ENCODE assay signal across 1 cellular context in the genomic region with DNA sequence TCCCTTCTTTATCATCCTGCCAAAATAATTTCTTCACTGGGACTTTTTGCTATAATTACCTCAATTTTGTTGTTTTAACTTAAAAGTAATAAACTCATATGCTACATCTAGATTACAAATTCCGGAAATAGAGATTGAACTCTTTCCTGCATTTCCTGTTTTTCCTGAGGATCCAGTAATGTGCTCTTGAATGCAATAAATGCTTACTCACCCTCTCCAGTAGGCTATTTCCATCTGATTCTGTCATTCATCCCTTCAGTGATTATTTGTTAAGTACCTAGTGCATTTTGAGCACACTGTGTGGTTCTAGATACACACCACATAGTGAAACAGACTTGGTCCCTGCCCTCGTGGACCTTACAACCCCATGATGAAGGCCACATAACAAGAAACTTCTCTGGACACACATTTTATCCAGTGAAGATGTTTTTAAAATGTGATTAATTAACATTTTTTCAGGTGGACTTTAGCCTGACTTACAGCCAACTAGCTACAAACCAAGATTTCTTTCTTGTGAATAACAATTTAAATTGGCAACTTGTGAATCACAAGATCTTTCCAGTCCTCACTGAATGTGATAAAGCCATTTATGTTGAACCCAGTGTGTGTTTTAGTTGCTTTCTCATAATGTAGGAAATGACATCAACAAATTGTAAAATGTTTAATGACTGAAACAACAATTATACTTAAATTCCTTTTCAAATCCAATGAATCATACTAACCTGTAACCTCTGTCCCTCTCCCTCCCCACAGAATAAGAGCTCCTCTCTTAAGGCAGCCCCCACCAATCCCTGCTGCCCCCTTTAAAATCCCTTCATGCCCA.
TF ChIP-seq lines count a peak whose summit lies in the region.

No MANE protein-coding gene starts in this region.

TF ChIP-seq in SK-N-SH treated with all-trans-retinoic acid at 6 μM for 48 hours, 23 proteins besides CTCF, POLR2A, EP300 and RAD21 (continued from another document):
- TF ChIP-seq, protein P1, sequence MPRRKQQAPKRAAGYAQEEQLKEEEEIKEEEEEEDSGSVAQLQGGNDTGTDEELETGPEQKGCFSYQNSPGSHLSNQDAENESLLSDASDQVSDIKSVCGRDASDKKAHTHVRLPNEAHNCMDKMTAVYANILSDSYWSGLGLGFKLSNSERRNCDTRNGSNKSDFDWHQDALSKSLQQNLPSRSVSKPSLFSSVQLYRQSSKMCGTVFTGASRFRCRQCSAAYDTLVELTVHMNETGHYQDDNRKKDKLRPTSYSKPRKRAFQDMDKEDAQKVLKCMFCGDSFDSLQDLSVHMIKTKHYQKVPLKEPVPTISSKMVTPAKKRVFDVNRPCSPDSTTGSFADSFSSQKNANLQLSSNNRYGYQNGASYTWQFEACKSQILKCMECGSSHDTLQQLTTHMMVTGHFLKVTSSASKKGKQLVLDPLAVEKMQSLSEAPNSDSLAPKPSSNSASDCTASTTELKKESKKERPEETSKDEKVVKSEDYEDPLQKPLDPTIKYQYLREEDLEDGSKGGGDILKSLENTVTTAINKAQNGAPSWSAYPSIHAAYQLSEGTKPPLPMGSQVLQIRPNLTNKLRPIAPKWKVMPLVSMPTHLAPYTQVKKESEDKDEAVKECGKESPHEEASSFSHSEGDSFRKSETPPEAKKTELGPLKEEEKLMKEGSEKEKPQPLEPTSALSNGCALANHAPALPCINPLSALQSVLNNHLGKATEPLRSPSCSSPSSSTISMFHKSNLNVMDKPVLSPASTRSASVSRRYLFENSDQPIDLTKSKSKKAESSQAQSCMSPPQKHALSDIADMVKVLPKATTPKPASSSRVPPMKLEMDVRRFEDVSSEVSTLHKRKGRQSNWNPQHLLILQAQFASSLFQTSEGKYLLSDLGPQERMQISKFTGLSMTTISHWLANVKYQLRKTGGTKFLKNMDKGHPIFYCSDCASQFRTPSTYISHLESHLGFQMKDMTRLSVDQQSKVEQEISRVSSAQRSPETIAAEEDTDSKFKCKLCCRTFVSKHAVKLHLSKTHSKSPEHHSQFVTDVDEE (CRISPR knock-in tag; IDR thresholded peaks at IDR 0.05): no peak
- TF ChIP-seq, protein P2, sequence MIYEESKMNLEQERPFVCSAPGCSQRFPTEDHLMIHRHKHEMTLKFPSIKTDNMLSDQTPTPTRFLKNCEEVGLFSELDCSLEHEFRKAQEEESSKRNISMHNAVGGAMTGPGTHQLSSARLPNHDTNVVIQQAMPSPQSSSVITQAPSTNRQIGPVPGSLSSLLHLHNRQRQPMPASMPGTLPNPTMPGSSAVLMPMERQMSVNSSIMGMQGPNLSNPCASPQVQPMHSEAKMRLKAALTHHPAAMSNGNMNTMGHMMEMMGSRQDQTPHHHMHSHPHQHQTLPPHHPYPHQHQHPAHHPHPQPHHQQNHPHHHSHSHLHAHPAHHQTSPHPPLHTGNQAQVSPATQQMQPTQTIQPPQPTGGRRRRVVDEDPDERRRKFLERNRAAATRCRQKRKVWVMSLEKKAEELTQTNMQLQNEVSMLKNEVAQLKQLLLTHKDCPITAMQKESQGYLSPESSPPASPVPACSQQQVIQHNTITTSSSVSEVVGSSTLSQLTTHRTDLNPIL (CRISPR knock-in tag; IDR thresholded peaks at IDR 0.05; ENCODE audit: low read depth): no peak
- TF ChIP-seq ZNF8 (CRISPR knock-in tag; IDR thresholded peaks at IDR 0.05) (no peak), ESRRG (CRISPR knock-in tag; IDR thresholded peaks at IDR 0.05) (no peak), ZNF565 (CRISPR knock-in tag; conservative IDR thresholded peaks at IDR 0.05; ENCODE audit: low read depth) (no peak), ZFP30 (CRISPR knock-in tag; IDR thresholded peaks at IDR 0.05) (no peak), BACH2 (CRISPR knock-in tag; IDR thresholded peaks at IDR 0.05; ENCODE audit: borderline replicate concordance) (no peak), ZNF70 (CRISPR knock-in tag; IDR thresholded peaks at IDR 0.05) (no peak), TOX (CRISPR knock-in tag; IDR thresholded peaks at IDR 0.05; ENCODE audit: borderline replicate concordance) (no peak), SNAI2 (CRISPR knock-in tag; IDR thresholded peaks at IDR 0.05) (no peak), ARNTL (CRISPR knock-in tag; IDR thresholded peaks at IDR 0.05; ENCODE audit: borderline replicate concordance, low read depth) (no peak), ZFP3 (CRISPR knock-in tag; IDR thresholded peaks at IDR 0.05) (no peak), ISL1 (CRISPR knock-in tag; IDR thresholded peaks at IDR 0.05) (no peak), PPARA (CRISPR knock-in tag; IDR thresholded peaks at IDR 0.05; ENCODE audit: borderline replicate concordance) (no peak)
- TF ChIP-seq, protein P3, sequence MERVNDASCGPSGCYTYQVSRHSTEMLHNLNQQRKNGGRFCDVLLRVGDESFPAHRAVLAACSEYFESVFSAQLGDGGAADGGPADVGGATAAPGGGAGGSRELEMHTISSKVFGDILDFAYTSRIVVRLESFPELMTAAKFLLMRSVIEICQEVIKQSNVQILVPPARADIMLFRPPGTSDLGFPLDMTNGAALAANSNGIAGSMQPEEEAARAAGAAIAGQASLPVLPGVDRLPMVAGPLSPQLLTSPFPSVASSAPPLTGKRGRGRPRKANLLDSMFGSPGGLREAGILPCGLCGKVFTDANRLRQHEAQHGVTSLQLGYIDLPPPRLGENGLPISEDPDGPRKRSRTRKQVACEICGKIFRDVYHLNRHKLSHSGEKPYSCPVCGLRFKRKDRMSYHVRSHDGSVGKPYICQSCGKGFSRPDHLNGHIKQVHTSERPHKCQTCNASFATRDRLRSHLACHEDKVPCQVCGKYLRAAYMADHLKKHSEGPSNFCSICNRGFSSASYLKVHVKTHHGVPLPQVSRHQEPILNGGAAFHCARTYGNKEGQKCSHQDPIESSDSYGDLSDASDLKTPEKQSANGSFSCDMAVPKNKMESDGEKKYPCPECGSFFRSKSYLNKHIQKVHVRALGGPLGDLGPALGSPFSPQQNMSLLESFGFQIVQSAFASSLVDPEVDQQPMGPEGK (CRISPR knock-in tag; IDR thresholded peaks at IDR 0.05; ENCODE audit: borderline replicate concordance): no peak
